19 cellular contexts compared by ENCODE assay signal in the genomic region with DNA sequence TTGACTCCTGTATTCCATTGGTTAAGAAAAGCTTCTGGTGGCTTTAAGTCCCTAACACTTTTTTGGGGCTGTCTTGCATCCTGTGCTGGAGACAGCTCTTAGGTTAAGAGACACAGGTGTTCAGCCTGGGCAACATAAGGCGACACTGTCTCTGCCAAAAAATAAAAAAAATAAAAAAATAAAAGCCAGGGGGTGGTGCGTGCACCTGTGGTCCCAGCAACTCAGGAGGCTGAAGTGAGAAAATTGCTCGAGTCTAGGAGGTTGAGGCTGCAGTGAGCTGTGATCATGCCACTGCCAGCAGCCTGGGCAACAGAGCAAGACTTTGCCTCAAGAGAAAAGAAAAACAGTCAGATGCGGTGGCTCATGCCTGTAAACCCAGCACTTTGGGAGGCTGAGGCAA. TPM values are rescaled to one million over a fixed set of nuclear protein-coding genes. Genes with fewer than 3 reads are reported as not detected.
DNase-seq lines count a peak whose midpoint lies in the region; ATAC-seq, FAIRE-seq and TF ChIP-seq lines count a peak whose summit lies in the region.
"Had no signal": no experiment of that assay in that cellular context is flagged by ENCODE, and none has a peak within 500 bp of the region (broad histone marks: within the 10 kb centered on the region; RNA-seq: fewer than 3 reads in every experiment).

No MANE protein-coding gene starts in this region.

- H2AFZ ChIP-seq in HepG2 (ENCODE audit: low read length): no peak overlapping the region

- TF ChIP-seq CTCF in HepG2 (CRISPR knock-in tag; IDR thresholded peaks at IDR 0.05) (no peak), right lobe of liver (IDR thresholded peaks at IDR 0.05) (no peak), Peyer's patch (IDR thresholded peaks at IDR 0.05) (no peak), mucosa of descending colon (IDR thresholded peaks at IDR 0.05) (no peak), vagina (IDR thresholded peaks at IDR 0.05) (no peak), RWPE1 (conservative IDR thresholded peaks at IDR 0.05; ENCODE audit: low read depth) (no peak), progenitor cell of endocrine pancreas (IDR thresholded peaks at IDR 0.05; ENCODE audit: unreplicated experiment) (no peak)

- no peaks in the 10 kb centered on the region for H4K20me1 ChIP-seq in HepG2 (ENCODE audit: insufficient read depth, low read length)

- H3K27ac ChIP-seq in HepG2 (ENCODE audit: extremely low read length, insufficient read depth, low read length): no peak overlapping the region
- peak overlapping the region in 1 of 3 donors; percentile 50 for H3K27ac ChIP-seq in right lobe of liver
- H3K27ac ChIP-seq in Peyer's patch: peak overlapping the region in 3 of 4 donors; percentile 37 to 79 (median 75)
- peak overlapping the region; percentile 57 for H3K27ac ChIP-seq in vagina
- H3K27ac ChIP-seq in RWPE1: no peak overlapping the region
- H3K27ac ChIP-seq: SJSA1 had no signal

- in situ Hi-C loops in HepG2 (cut with HindIII; ENCODE audit: extremely low pct_ligation_motif_present, low pct_unique_long_range_greater_than_20kb): no loop called here

- POLR2A ChIA-PET in HepG2 (lab: Yijun Ruan, JAX) (interaction anchor here (1.0 kb wide), 1 partner anchor 90 kb away, joined by 3 read pairs; no protein-coding TSS in a partner anchor), RWPE1 (lab: Yijun Ruan, JAX; ENCODE audit: low non-redundant PET) (no interaction called here)

- intact Hi-C loops in HepG2 (cut with micrococcal nuclease; ENCODE audit: unreplicated experiment) (no loop called here), right lobe of liver (cut with DNase I) (no loop called here), mucosa of descending colon (cut with DNase I, micrococcal nuclease) (no loop called here), vagina (cut with DNase I) (no loop called here)

- no peak overlapping the region for H3K9ac ChIP-seq in HepG2 (ENCODE audit: insufficient read depth, low read depth, low read length)

- H3K4me2 ChIP-seq in HepG2 (ENCODE audit: low read depth, low read length): no peak overlapping the region

- 93% methylated on average over 4 of the region's 4 CpGs for WGBS in HepG2 (ENCODE audit: low lambda C conversion rate)
- 77% methylated on average over 3 of the region's 4 CpGs for WGBS in right lobe of liver (ENCODE audit: insufficient coverage, low coverage, low lambda C conversion rate, missing lambda C conversion rate)

- H3K9me3 Mint-ChIP-seq in progenitor cell of endocrine pancreas (ENCODE audit: low read depth): no peaks in the 10 kb centered on the region

- no TSS peak for BruUV-seq in HepG2 (replicated peaks; lab: Mats Ljungman, UMichigan)

- no peaks in the 10 kb centered on the region for H3K36me3 Mint-ChIP-seq in progenitor cell of endocrine pancreas (ENCODE audit: insufficient read depth)

- ATAC-seq in HepG2 (no peak), right lobe of liver (no peak), mucosa of descending colon (peak; percentile 13)

- TF ChIP-seq EP300 in HepG2 (IDR thresholded peaks at IDR 0.05; ENCODE audit: low read depth in 2 of 2, low read length in 2 of 2) (no peak), HepG2 (CRISPR knock-in tag; IDR thresholded peaks at IDR 0.05; ENCODE audit: borderline replicate concordance) (no peak)

- H3K36me3 ChIP-seq in HepG2 (replicated peaks in 1 of 2; ENCODE audit: control insufficient read depth in 1 of 2, insufficient read depth in 2 of 2, low read length in 2 of 2) (no peaks in the 10 kb centered on the region), right lobe of liver (no peaks in the 10 kb centered on the region), Peyer's patch (no peaks in the 10 kb centered on the region), mucosa of descending colon (ENCODE audit: low read depth) (no peaks in the 10 kb centered on the region), vagina (no peaks in the 10 kb centered on the region)
- H3K36me3 ChIP-seq: adrenal gland, SJSA1 had no signal

- H3K27me3 ChIP-seq in HepG2 (ENCODE audit: control insufficient read depth in 1 of 2, insufficient read depth in 2 of 2, low read length in 2 of 2) (no peaks in the 10 kb centered on the region), right lobe of liver (no peaks in the 10 kb centered on the region), Peyer's patch (no peaks in the 10 kb centered on the region), vagina (no peaks in the 10 kb centered on the region)
- H3K27me3 ChIP-seq: adrenal gland, SJSA1 had no signal

- H3K4me1 Mint-ChIP-seq in progenitor cell of endocrine pancreas (ENCODE audit: low read depth): peaks cover 8% of the 10 kb centered on the region

- no peak overlapping the region for H3K4me3 Mint-ChIP-seq in progenitor cell of endocrine pancreas (ENCODE audit: low read depth)
- H3K4me3 Mint-ChIP-seq: activated CD4-positive, alpha-beta T cell treated with anti-CD3 and anti-CD28 coated beads for 36 hours had no signal

- CTCF ChIA-PET in HepG2 (lab: Yijun Ruan, JAX; ENCODE audit: low intra/inter-chr PET ratio, low total read pairs): no interaction called here
- CTCF ChIA-PET in RWPE1 (lab: Yijun Ruan, JAX): interaction anchor here (0.6 kb wide), 1 partner anchor 198 kb away, joined by 5 read pairs; no protein-coding TSS in a partner anchor

- no peaks in the 10 kb centered on the region for H3K79me2 ChIP-seq in HepG2 (ENCODE audit: insufficient read depth, low read length)

- H3K4me1 ChIP-seq in HepG2 (ENCODE audit: insufficient read depth, low read length): peaks cover 51% of the 10 kb centered on the region
- no peaks in the 10 kb centered on the region for H3K4me1 ChIP-seq in right lobe of liver
- H3K4me1 ChIP-seq in Peyer's patch: peaks cover 0 to 19% (median 8%) of the 10 kb centered on the region in 4 donors
- H3K4me1 ChIP-seq in mucosa of descending colon (ENCODE audit: low read depth): no peaks in the 10 kb centered on the region
- H3K4me1 ChIP-seq in vagina: peaks cover 5% of the 10 kb centered on the region

- H3K27ac Mint-ChIP-seq in progenitor cell of endocrine pancreas: no peak overlapping the region

- DNase-seq in HepG2 (ENCODE audit: low spot score) (no peak), right lobe of liver (no peak), Peyer's patch (peak in 2 of 3 donors; percentile 50 to 72), mucosa of descending colon (peak in 1 of 3 donors; percentile 30), vagina (ENCODE audit: extremely low spot score in 2 of 2) (no peak), mesenteric fat pad (ENCODE audit: low spot score) (no peak), RWPE1 (ENCODE audit: low spot score) (no peak), progenitor cell of endocrine pancreas (ENCODE audit: low spot score, unreplicated experiment) (no peak)
- DNase-seq: activated T-cell treated with anti-CD3 and anti-CD28 coated beads for 4 hours; adrenal gland; cerebellar nuclear complex; KG1; NCI-H1417; NCI-H226; small intestine; stimulated activated naive CD4-positive, alpha-beta T cell; T-helper 9 cell had no signal

- FAIRE-seq in HepG2 (lab: Jason Lieb, UNC): no peak
- FAIRE-seq: small intestine had no signal

- H3K4me3 ChIP-seq in HepG2 (replicated peaks in 1 of 3; ENCODE audit: insufficient read depth in 1 of 3, low read depth in 2 of 3, low read length in 3 of 3): no peak overlapping the region
- no peak overlapping the region for H3K4me3 ChIP-seq in right lobe of liver
- H3K4me3 ChIP-seq in Peyer's patch: peak overlapping the region in 2 of 4 donors; percentile 2 to 20
- no peak overlapping the region for H3K4me3 ChIP-seq in mucosa of descending colon
- no peak overlapping the region for H3K4me3 ChIP-seq in vagina
- H3K4me3 ChIP-seq: adrenal gland, SJSA1 had no signal

- no peak for TF ChIP-seq RAD21 in HepG2 (CRISPR knock-in tag; IDR thresholded peaks at IDR 0.05)

- H3K27me3 Mint-ChIP-seq in progenitor cell of endocrine pancreas: no peaks in the 10 kb centered on the region
- H3K27me3 Mint-ChIP-seq: activated CD4-positive, alpha-beta T cell treated with anti-CD3 and anti-CD28 coated beads for 36 hours had no signal

- no peak for TF ChIP-seq POLR2A in HepG2 (IDR thresholded peaks at IDR 0.05; ENCODE audit: insufficient read depth in 1 of 2, low read depth in 2 of 2, low read length in 2 of 2)
- TF ChIP-seq POLR2A in right lobe of liver (IDR thresholded peaks at IDR 0.05): no peak
- TF ChIP-seq POLR2A in Peyer's patch (IDR thresholded peaks at IDR 0.05): no peak
- no peak for TF ChIP-seq POLR2A in vagina (IDR thresholded peaks at IDR 0.05)

- H3K9me3 ChIP-seq in HepG2 (ENCODE audit: low read length) (no peaks in the 10 kb centered on the region), right lobe of liver (no peaks in the 10 kb centered on the region), Peyer's patch (no peaks in the 10 kb centered on the region), mucosa of descending colon (no peaks in the 10 kb centered on the region), vagina (no peaks in the 10 kb centered on the region)
- H3K9me3 ChIP-seq: adrenal gland, SJSA1 had no signal

RNA-seq across cellular contexts. Expression of gene ZMYND8, which starts 55.6 kb away (rescaled TPM):
- total RNA-seq in HepG2 (2016; rRNA removed; fragmentation: Illumina TruSeq; extraction: Trizol): 53.9 and 71.9 TPM in 2 replicates
- total RNA-seq in HepG2 (2016; cell fraction: cytosol; rRNA removed; fragmentation: Illumina TruSeq; extraction: Trizol; ENCODE audit: low read depth): 45.3 and 50.7 TPM in 2 replicates
- total RNA-seq in HepG2 (2016; cell fraction: insoluble cytoplasmic fraction; rRNA removed; fragmentation: Illumina TruSeq; extraction: Trizol): 54.7 and 64.5 TPM in 2 replicates
- 30.6 and 34.0 TPM in 2 replicates for total RNA-seq in HepG2 (2016; cell fraction: membrane; rRNA removed; fragmentation: Illumina TruSeq; extraction: Trizol)
- 90.9 and 106 TPM in 2 replicates for total RNA-seq in HepG2 (2016; cell fraction: nucleus; rRNA removed; fragmentation: Illumina TruSeq; extraction: Trizol)
- 81.4 and 84.7 TPM in 2 replicates for polyA plus RNA-seq in HepG2 (2011; rRNA removed)
- polyA plus RNA-seq in HepG2 (2011; cell fraction: cytosol; rRNA removed): 41.2 and 45.2 TPM in 2 replicates
- polyA plus RNA-seq in HepG2 (2011; cell fraction: nucleus; rRNA removed): 139 and 149 TPM in 2 replicates
- polyA plus RNA-seq in HepG2 (2012): 50.4 and 60.2 TPM in 2 replicates
- 1.9 and 2.5 TPM in 2 replicates for polyA plus RNA-seq in HepG2 (2016; cell fraction: cytosol; fragmentation: Illumina TruSeq; extraction: Trizol; ENCODE audit: low read depth)
- polyA plus RNA-seq in HepG2 (2016; cell fraction: insoluble cytoplasmic fraction; fragmentation: Illumina TruSeq; extraction: Trizol; ENCODE audit: low read depth): 42.7 and 55.7 TPM in 2 replicates
- polyA plus RNA-seq in HepG2 (2016; cell fraction: membrane; fragmentation: Illumina TruSeq; extraction: Trizol; ENCODE audit: low read depth): 7.9 and 9.1 TPM in 2 replicates
- polyA plus RNA-seq in HepG2 (2016; cell fraction: nucleus; fragmentation: Illumina TruSeq; extraction: Trizol; ENCODE audit: insufficient read depth, low read depth): 103 and 106 TPM in 2 replicates
- 14.1 and 79.4 TPM in 2 replicates for polyA minus RNA-seq in HepG2 (2011; rRNA and poly(A)+ RNA removed; ENCODE audit: low replicate concordance)
- polyA minus RNA-seq in HepG2 (2011; cell fraction: cytosol; rRNA and poly(A)+ RNA removed): 66.7 and 69.5 TPM in 2 replicates
- polyA minus RNA-seq in HepG2 (2011; cell fraction: nucleus; rRNA and poly(A)+ RNA removed): 190 and 220 TPM in 2 replicates
- 10 to 100 TPM in 5 of 6 experiments, 1 to 10 TPM in 1; 7.8 to 25.7 (median 13.8) TPM for total RNA-seq in right lobe of liver
- total RNA-seq in Peyer's patch: 100 to 1,000 TPM in 1 of 4 donors, 10 to 100 TPM in 3; 51.3 to 106 (median 94.0) TPM
- 10 to 100 TPM; 62.1 to 64.9 (median 62.1) TPM for total RNA-seq in mucosa of descending colon
- 91.1 TPM for total RNA-seq in vagina
- 23.1 TPM for total RNA-seq in mesenteric fat pad
- total RNA-seq in progenitor cell of endocrine pancreas: 100 and 102 TPM in 2 replicates

Comparison
In these comparisons a context has a peak if more than half of its experiments do, and no peak if none do; other contexts are left out.
1. DNase-seq: peak in Peyer's patch (2 of 3); none in HepG2 (single experiment), right lobe of liver (0 of 3), vagina (0 of 2), mesenteric fat pad (single experiment), RWPE1 (single experiment) and progenitor cell of endocrine pancreas (single experiment).
2. H3K27ac ChIP-seq: peak in Peyer's patch (3 of 4) and vagina (single experiment); none in HepG2 (single experiment) and RWPE1 (single experiment).